In genomic region chr15:31526916-31527690, GRCh38 we compare ENCODE assay signal across 25 cellular contexts.
DNase-seq lines count a peak whose midpoint lies in the region; ATAC-seq and TF ChIP-seq lines count a peak whose summit lies in the region.
"Had no signal": no experiment of that assay in that cellular context is flagged by ENCODE, and none has a peak within 500 bp of the region (broad histone marks: within the 10 kb centered on the region; RNA-seq: fewer than 3 reads in every experiment).

No MANE protein-coding gene starts in this region.

- no peaks in the 10 kb centered on the region for H3K79me2 ChIP-seq in neural progenitor cell (ENCODE audit: low read depth)

- no peak overlapping the region for H3K4me3 ChIP-seq in H7 (ENCODE audit: insufficient read depth, low read depth, low read length)
- H3K4me3 ChIP-seq in endodermal cell (ENCODE audit: low read length) = no peak overlapping the region
- no peak overlapping the region for H3K4me3 ChIP-seq in neural progenitor cell
- H3K4me3 ChIP-seq in suprapubic skin = no peak overlapping the region
- H3K4me3 ChIP-seq: GM23248, MG63, SK-N-MC had no signal

- H3K4me1 ChIP-seq in endodermal cell (ENCODE audit: control insufficient read depth, insufficient read depth, low read length) (no peaks in the 10 kb centered on the region), neural progenitor cell (peaks cover 3% of the 10 kb centered on the region), suprapubic skin (no peaks in the 10 kb centered on the region)

- H3K4me1 Mint-ChIP-seq in endodermal cell = no peaks in the 10 kb centered on the region
- peaks cover 11% of the 10 kb centered on the region for H3K4me1 Mint-ChIP-seq in neural progenitor cell
- H3K4me1 Mint-ChIP-seq: B cell; CD4-positive, CD25-positive, alpha-beta regulatory T cell had no signal

- DNase-seq in NCI-H1436 (lab: John Stamatoyannopoulos, UW) (peak; percentile 13), NCI-H1436 treated with DMSO at 0.1 percent for 48 hours (lab: John Stamatoyannopoulos, UW) (no peak), H7 (peak; percentile 24), endodermal cell (no peak), neural progenitor cell (ENCODE audit: low spot score) (no peak), suprapubic skin (ENCODE audit: low spot score in 2 of 2) (no peak)
- DNase-seq: 8988T; CD4-positive, CD25-positive, alpha-beta regulatory T cell; COR-L47; DMS 273 treated with DMSO at 0.1 percent for 48 hours; DND-41; GM23248; Kasumi-1; MG63; NCI-H1048; NCI-H1694; NCI-H2081 treated with DMSO at 0.1 percent for 48 hours; NCI-H345; NCI-H524 treated with DMSO at 0.1 percent for 48 hours; OCI-M1; SHP77 had no signal

- H3K27me3 ChIP-seq in H7 (ENCODE audit: control insufficient read depth, insufficient read depth, low read length) (no peaks in the 10 kb centered on the region), endodermal cell (ENCODE audit: control insufficient read depth, insufficient read depth, low read length, poor library complexity, severe bottlenecking) (no peaks in the 10 kb centered on the region), neural progenitor cell (no peaks in the 10 kb centered on the region), suprapubic skin (no peaks in the 10 kb centered on the region)
- H3K27me3 ChIP-seq: MG63 had no signal

- no peak overlapping the region for H3K4me3 Mint-ChIP-seq in endodermal cell
- no peak overlapping the region for H3K4me3 Mint-ChIP-seq in neural progenitor cell
- H3K4me3 Mint-ChIP-seq: B cell; CD4-positive, CD25-positive, alpha-beta regulatory T cell had no signal

- TF ChIP-seq CTCF in endodermal cell (conservative IDR thresholded peaks at IDR 0.05) (no peak), neural progenitor cell (IDR thresholded peaks at IDR 0.05) (no peak), suprapubic skin (IDR thresholded peaks at IDR 0.05) (no peak)

- no peaks in the 10 kb centered on the region for H4K20me1 ChIP-seq in neural progenitor cell (ENCODE audit: low read depth)

- H3K27me3 Mint-ChIP-seq in endodermal cell (ENCODE audit: insufficient read depth) (no peaks in the 10 kb centered on the region), neural progenitor cell (ENCODE audit: insufficient read depth, low read depth) (peaks cover 7% of the 10 kb centered on the region)

- no peaks in the 10 kb centered on the region; the same call in 1 of the 2 replicates for H3K36me3 ChIP-seq in H7 (replicated peaks; ENCODE audit: control insufficient read depth, insufficient read depth, low read length)
- no peaks in the 10 kb centered on the region for H3K36me3 ChIP-seq in endodermal cell (ENCODE audit: control insufficient read depth, insufficient read depth, low read length)
- no peaks in the 10 kb centered on the region for H3K36me3 ChIP-seq in neural progenitor cell
- H3K36me3 ChIP-seq in suprapubic skin = no peaks in the 10 kb centered on the region
- H3K36me3 ChIP-seq: MG63 had no signal

- H3K27ac ChIP-seq in endodermal cell (ENCODE audit: low read depth, low read length) (no peak overlapping the region), neural progenitor cell (no peak overlapping the region), suprapubic skin (no peak overlapping the region)
- H3K27ac ChIP-seq: GM23248, SK-N-MC had no signal

- WGBS in endodermal cell (ENCODE audit: insufficient coverage in 1 of 2, insufficient read length in 1 of 2), 2 experiments = 88 to 92% methylated on average over 6 to 15 of the region's 15 CpGs
- 78% methylated on average over 15 of the region's 15 CpGs for WGBS in suprapubic skin

- H3K9me3 ChIP-seq in endodermal cell (ENCODE audit: control insufficient read depth, low read length) = no peaks in the 10 kb centered on the region
- no peaks in the 10 kb centered on the region for H3K9me3 ChIP-seq in neural progenitor cell (ENCODE audit: low read depth)
- no peaks in the 10 kb centered on the region for H3K9me3 ChIP-seq in suprapubic skin
- H3K9me3 ChIP-seq: MG63 had no signal

- H2AFZ ChIP-seq in neural progenitor cell (replicated peaks) = no peak overlapping the region
- H2AFZ ChIP-seq: GM23248 had no signal

- H3K9me3 Mint-ChIP-seq in endodermal cell (no peaks in the 10 kb centered on the region), neural progenitor cell (no peaks in the 10 kb centered on the region)

- ATAC-seq in GM21367 (IDR thresholded peaks at IDR 0.05; ENCODE audit: unreplicated experiment) = no peak
- ATAC-seq in GM21360 (IDR thresholded peaks at IDR 0.05; ENCODE audit: unreplicated experiment) = no peak

- no peak for TF ChIP-seq EP300 in suprapubic skin (IDR thresholded peaks at IDR 0.05)

- no peak for TF ChIP-seq POLR2A in suprapubic skin (IDR thresholded peaks at IDR 0.05)

- H3F3A ChIP-seq in neural progenitor cell (ENCODE audit: low read depth) = no peaks in the 10 kb centered on the region

- no peak overlapping the region for H3K4me2 ChIP-seq in neural progenitor cell

- H3K36me3 Mint-ChIP-seq in endodermal cell (ENCODE audit: low read depth) = no peaks in the 10 kb centered on the region
- no peaks in the 10 kb centered on the region for H3K36me3 Mint-ChIP-seq in neural progenitor cell
- H3K36me3 Mint-ChIP-seq: CD4-positive, CD25-positive, alpha-beta regulatory T cell had no signal

- peak overlapping the region; percentile 18 for H3K27ac Mint-ChIP-seq in endodermal cell
- peak overlapping the region; percentile 72 for H3K27ac Mint-ChIP-seq in neural progenitor cell
- H3K27ac Mint-ChIP-seq: B cell had no signal

- H3K9ac ChIP-seq in endodermal cell (ENCODE audit: extremely low read depth, low read length, poor library complexity, severe bottlenecking) = no peak overlapping the region
- H3K9ac ChIP-seq in neural progenitor cell = no peak overlapping the region
- H3K9ac ChIP-seq: GM23248 had no signal

Comparison
In these comparisons a context has a peak if more than half of its experiments do, and no peak if none do; other contexts are left out.
1. DNase-seq: peak in NCI-H1436 (single experiment) and H7 (single experiment); none in NCI-H1436 treated with DMSO at 0.1 percent for 48 hours (single experiment), endodermal cell (single experiment), neural progenitor cell (single experiment) and suprapubic skin (0 of 2).